19 cellular contexts compared by ENCODE assay signal in genomic region chr10:35700490-35700887, GRCh38.
"Had no signal": no experiment of that assay in that cellular context is flagged by ENCODE, and none has a peak within 500 bp of the region (broad histone marks: within the 10 kb centered on the region; RNA-seq: fewer than 3 reads in every experiment).

No MANE protein-coding gene starts in this region.

- DNase-seq: activated CD4-positive, alpha-beta T cell treated with anti-CD3 and anti-CD28 coated beads, Interleukin-2, amount 50 U/mL, for 48 hours; activated naive CD4-positive, alpha-beta T cell treated with anti-CD3 and anti-CD28 coated beads, Interleukin-2, amount 10 ng/mL, durations not matched to agents 7 days and 5 days; activated T-cell treated with anti-CD3 and anti-CD28 coated beads, Interleukin-2, amount 50 U/mL, for 1 hour; effector memory CD4-positive, alpha-beta T cell; foreskin keratinocyte; glutamatergic neuron; hypothalamus; islet precursor cell; midbrain; right lobe of liver; stimulated activated CD4-positive, alpha-beta T cell treated with anti-CD3 and anti-CD28 coated beads, Interleukin-4, amount 100 ng/mL, for 4 hours; stimulated activated CD8-positive, alpha-beta memory T cell treated with anti-CD3 and anti-CD28 coated beads, Interleukin-4, amount 100 ng/mL, for 48 hours; stimulated activated naive CD4-positive, alpha-beta T cell treated with Interleukin-2 at 50 U/mL for 16 hours; T1000; transverse colon had no signal

- ATAC-seq: foreskin keratinocyte, left lobe of liver, right lobe of liver had no signal

- H3K4me1 ChIP-seq: ascending aorta, foreskin keratinocyte, right lobe of liver, transverse colon had no signal

- H3K27ac ChIP-seq: ascending aorta, foreskin keratinocyte, right lobe of liver, transverse colon, VCaP had no signal

- H3K27me3 ChIP-seq: ascending aorta, foreskin keratinocyte, right lobe of liver, transverse colon had no signal

- H3K4me2 ChIP-seq: smooth muscle cell had no signal

- H3K9me3 ChIP-seq: ascending aorta, right lobe of liver, transverse colon had no signal

- H3K36me3 ChIP-seq: ascending aorta, right lobe of liver, transverse colon had no signal

- H3K4me3 ChIP-seq: ascending aorta, right lobe of liver, smooth muscle cell, transverse colon had no signal
